ENCODE assay signal across 8 cellular contexts in the genomic region with DNA sequence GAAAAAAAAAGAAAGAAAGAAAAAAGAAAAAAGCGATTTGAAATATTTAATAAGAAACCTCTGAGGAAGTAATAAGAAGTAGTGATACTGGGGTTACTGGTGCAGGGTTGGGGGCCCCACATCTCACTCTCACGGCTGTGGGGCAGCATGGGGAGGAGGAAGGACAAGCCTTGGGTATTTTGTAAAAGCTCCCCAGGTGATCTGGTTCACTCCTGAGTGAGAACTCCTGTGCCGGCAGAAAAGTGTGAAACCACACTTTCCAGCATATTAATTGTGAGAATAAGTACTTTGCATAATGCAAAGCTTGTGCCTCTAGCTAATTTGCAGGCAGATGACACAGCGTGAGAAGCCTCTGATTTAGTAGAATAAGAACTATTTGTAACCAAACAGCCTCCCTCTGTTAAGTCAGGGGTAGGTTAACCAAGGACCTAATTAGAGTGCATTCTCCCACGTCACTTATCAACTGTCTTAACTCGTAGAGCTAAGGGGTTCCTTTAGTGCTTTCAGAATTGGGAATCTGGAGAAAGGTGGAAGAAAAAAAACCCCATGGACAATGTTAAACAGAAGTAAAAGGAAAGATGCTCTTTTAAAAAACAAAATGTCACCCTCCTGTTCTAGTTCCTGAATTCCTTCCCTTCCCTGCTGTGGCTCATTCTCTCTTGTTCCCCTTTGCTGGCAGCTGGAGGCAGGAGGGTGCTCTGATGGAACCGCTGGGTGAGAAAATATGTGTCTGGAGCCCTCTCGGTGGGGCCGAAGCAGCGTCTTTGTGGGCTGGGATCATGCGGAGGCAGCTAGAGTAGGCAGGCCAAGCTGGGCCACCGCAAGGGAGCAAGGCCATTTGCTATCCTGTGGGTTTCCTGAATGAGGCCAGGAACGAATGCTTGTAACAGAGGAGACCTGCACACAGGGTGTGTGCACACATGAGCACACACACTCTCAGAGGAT.
DNase-seq lines count a peak whose midpoint lies in the region; ATAC-seq and TF ChIP-seq lines count a peak whose summit lies in the region.

No MANE protein-coding gene starts in this region.

- H3K4me1 ChIP-seq in left lung (peaks cover 21 to 43% of the 10 kb centered on the region in 2 donors), upper lobe of left lung (peaks cover 30 to 40% (median 32%) of the 10 kb centered on the region in 4 donors), hepatocyte (ENCODE audit: insufficient read depth) (peaks cover 4% of the 10 kb centered on the region)

- intact Hi-C loops in activated CD4-positive, alpha-beta T cell treated with anti-CD3 and anti-CD28 coated beads for 36 hours (cut with DNase I, micrococcal nuclease): loop anchor here (1.0 to 10.0 kb wide), 13 partner anchors 14 to 280 kb away; a partner anchor contains a TSS
- intact Hi-C loops in left lung (cut with DNase I): no loop called here

- peak overlapping the region; percentile 99 for H3K27ac Mint-ChIP-seq in activated CD4-positive, alpha-beta T cell treated with anti-CD3 and anti-CD28 coated beads for 36 hours

- TF ChIP-seq CTCF in left lung (IDR thresholded peaks at IDR 0.05) (no peak), upper lobe of left lung (IDR thresholded peaks at IDR 0.05) (no peak), hepatocyte (IDR thresholded peaks at IDR 0.05; ENCODE audit: poor library complexity) (no peak)

- POLR2A ChIA-PET in activated CD4-positive, alpha-beta T cell treated with anti-CD3 and anti-CD28 coated beads for 36 hours (lab: Charles Lee): interaction anchor here (0.8 to 2.8 kb wide), 14 partner anchors 9 to 278 kb away, joined by 3 to 15 read pairs (median 4); a partner anchor contains a TSS

- no peak overlapping the region for H3K4me3 ChIP-seq in left lung
- H3K4me3 ChIP-seq in upper lobe of left lung: no peak overlapping the region
- H3K4me3 ChIP-seq in hepatocyte: no peak overlapping the region

- H3K27me3 ChIP-seq in left lung (no peaks in the 10 kb centered on the region), upper lobe of left lung (no peaks in the 10 kb centered on the region), hepatocyte (no peaks in the 10 kb centered on the region)

- CTCF ChIA-PET in activated CD4-positive, alpha-beta T cell treated with anti-CD3 and anti-CD28 coated beads for 36 hours (lab: Charles Lee): interaction anchor here (0.5 to 3.4 kb wide), 18 partner anchors 11 to 1246 kb away, joined by 3 to 18 read pairs (median 5); no protein-coding TSS in a partner anchor

- H4K20me1 ChIP-seq in hepatocyte (ENCODE audit: insufficient read depth, poor library complexity, severe bottlenecking): no peaks in the 10 kb centered on the region

- WGBS in upper lobe of left lung, 2 donors: 75 to 81% methylated on average over 13 of the region's 13 CpGs
- WGBS in hepatocyte (ENCODE audit: low lambda C conversion rate, missing lambda C conversion rate): 76% methylated on average over 13 of the region's 13 CpGs

- DNase-seq in activated CD4-positive, alpha-beta T cell treated with anti-CD3 and anti-CD28 coated beads for 36 hours: peak; percentile 77
- DNase-seq in activated CD4-positive, alpha-beta T cell treated with anti-CD3 and anti-CD28 coated beads for 1 hour: no peak
- DNase-seq in activated CD8-positive, alpha-beta memory T cell treated with anti-CD3 and anti-CD28 coated beads, Interleukin-2, amount 50 U/mL, for 4 hours: peak; percentile 53
- DNase-seq in left lung (no peak), upper lobe of left lung (peak in 1 of 2 donors; percentile 35), AG08396 (ENCODE audit: low spot score) (no peak), hepatocyte (ENCODE audit: low spot score) (no peak)

- H3K4me1 Mint-ChIP-seq in activated CD4-positive, alpha-beta T cell treated with anti-CD3 and anti-CD28 coated beads for 36 hours: peaks cover 99% of the 10 kb centered on the region

- H3K27me3 Mint-ChIP-seq in activated CD4-positive, alpha-beta T cell treated with anti-CD3 and anti-CD28 coated beads for 36 hours: no peaks in the 10 kb centered on the region

- no peak for TF ChIP-seq EP300 in upper lobe of left lung (IDR thresholded peaks at IDR 0.05)

- peaks cover 46% of the 10 kb centered on the region for H3K36me3 Mint-ChIP-seq in activated CD4-positive, alpha-beta T cell treated with anti-CD3 and anti-CD28 coated beads for 36 hours (ENCODE audit: low read depth)

- TF ChIP-seq POLR2A in upper lobe of left lung (IDR thresholded peaks at IDR 0.05): peak in 1 of 4 donors; percentile 32

- no peaks in the 10 kb centered on the region for H3K79me2 ChIP-seq in hepatocyte

- H3K9me3 ChIP-seq in left lung (no peaks in the 10 kb centered on the region), upper lobe of left lung (no peaks in the 10 kb centered on the region), hepatocyte (ENCODE audit: low read depth) (no peaks in the 10 kb centered on the region)

- H3K9me3 Mint-ChIP-seq in activated CD4-positive, alpha-beta T cell treated with anti-CD3 and anti-CD28 coated beads for 36 hours (ENCODE audit: low read depth): no peaks in the 10 kb centered on the region

- H2AFZ ChIP-seq in hepatocyte: no peak overlapping the region

- H3K4me3 Mint-ChIP-seq in activated CD4-positive, alpha-beta T cell treated with anti-CD3 and anti-CD28 coated beads for 36 hours: peak overlapping the region; percentile 68

- H3K27ac ChIP-seq in left lung: peak overlapping the region in 1 of 2 donors; percentile 35
- peak overlapping the region; percentile 4 to 60 (median 57) for H3K27ac ChIP-seq in upper lobe of left lung
- no peak overlapping the region for H3K27ac ChIP-seq in hepatocyte

- ATAC-seq in activated CD4-positive, alpha-beta T cell treated with anti-CD3 and anti-CD28 coated beads for 36 hours: peak; percentile 53
- peak; percentile 88 for ATAC-seq in HG03342 (IDR thresholded peaks at IDR 0.05; ENCODE audit: unreplicated experiment)
- ATAC-seq in left lung: peak; percentile 21
- no peak for ATAC-seq in upper lobe of left lung (ENCODE audit: low FRiP score in 2 of 2)

- H3K9me2 ChIP-seq in hepatocyte (replicated peaks; ENCODE audit: insufficient read depth): no peaks in the 10 kb centered on the region

- H3K36me3 ChIP-seq in left lung: no peaks in the 10 kb centered on the region
- no peaks in the 10 kb centered on the region for H3K36me3 ChIP-seq in upper lobe of left lung
- H3K36me3 ChIP-seq in hepatocyte (replicated peaks; ENCODE audit: insufficient read depth, low read depth): no peaks in the 10 kb centered on the region

- H3K4me2 ChIP-seq in hepatocyte: no peak overlapping the region

Comparison
In these comparisons a context has a peak if more than half of its experiments do, and no peak if none do; other contexts are left out.
1. DNase-seq: peak in activated CD4-positive, alpha-beta T cell treated with anti-CD3 and anti-CD28 coated beads for 36 hours (single experiment) and activated CD8-positive, alpha-beta memory T cell treated with anti-CD3 and anti-CD28 coated beads, Interleukin-2, amount 50 U/mL, for 4 hours (single experiment); none in activated CD4-positive, alpha-beta T cell treated with anti-CD3 and anti-CD28 coated beads for 1 hour (single experiment), left lung (0 of 2), AG08396 (single experiment) and hepatocyte (single experiment).
2. ATAC-seq: peak in activated CD4-positive, alpha-beta T cell treated with anti-CD3 and anti-CD28 coated beads for 36 hours (single experiment), HG03342 (single experiment) and left lung (single experiment); none in upper lobe of left lung (0 of 2).
3. intact Hi-C loops: an anchor here in activated CD4-positive, alpha-beta T cell treated with anti-CD3 and anti-CD28 coated beads for 36 hours (1.0 to 10.0 kb wide); none called in left lung.